Comparison of ENCODE assay signal across 12 cellular contexts in genomic region chr3:101861212-101861977, GRCh38. TPM values are rescaled to one million over a fixed set of nuclear protein-coding genes. Genes with fewer than 3 reads are reported as not detected.
DNase-seq lines count a peak whose midpoint lies in the region; ATAC-seq and TF ChIP-seq lines count a peak whose summit lies in the region.
"Had no signal": no experiment of that assay in that cellular context is flagged by ENCODE, and none has a peak within 500 bp of the region (broad histone marks: within the 10 kb centered on the region; RNA-seq: fewer than 3 reads in every experiment).

No MANE protein-coding gene starts in this region.

- H3K27me3 Mint-ChIP-seq in IgD-negative memory B cell, result no peaks in the 10 kb centered on the region

- WGBS in heart right ventricle, 2 donors, result 76 to 87% methylated on average over 5 of the region's 5 CpGs

- peaks cover 0 to 69% (median 48%) of the 10 kb centered on the region in 9 donors for H3K36me3 ChIP-seq in heart right ventricle

- ATAC-seq in GM19468 (IDR thresholded peaks at IDR 0.05; ENCODE audit: extremely low read depth, unreplicated experiment) (peak; percentile 43), left lobe of liver (no peak), heart right ventricle (no peak)

- H3K4me3 ChIP-seq in heart right ventricle, result no peak overlapping the region
- H3K4me3 ChIP-seq: Peyer's patch, skin epidermis had no signal

- peak overlapping the region in 2 of 3 donors; percentile 21 to 73 for H3K27ac Mint-ChIP-seq in IgD-negative memory B cell

- intact Hi-C loops in heart right ventricle (cut with DNase I), result no loop called here

- H3K4me1 ChIP-seq in heart right ventricle, result peaks cover 0 to 12% (median 3%) of the 10 kb centered on the region in 9 donors

- H3K27me3 ChIP-seq in heart right ventricle, result no peaks in the 10 kb centered on the region
- H3K27me3 ChIP-seq: Peyer's patch had no signal

- peaks cover 17% of the 10 kb centered on the region for H3K36me3 Mint-ChIP-seq in IgD-negative memory B cell

- H3K9me3 ChIP-seq in heart right ventricle, result no peaks in the 10 kb centered on the region
- H3K9me3 ChIP-seq: Peyer's patch had no signal

- H3K27ac ChIP-seq in epithelial cell of prostate, result peak overlapping the region; percentile 95
- no peak overlapping the region for H3K27ac ChIP-seq in heart right ventricle
- H3K27ac ChIP-seq: Peyer's patch had no signal

- no peak for TF ChIP-seq CTCF in heart right ventricle (IDR thresholded peaks at IDR 0.05)

- DNase-seq in EH (ENCODE audit: low read depth), result peak; percentile 43
- DNase-seq in epithelial cell of prostate (ENCODE audit: low read depth, low spot score), result no peak
- no peak for DNase-seq in mucosa of gallbladder (ENCODE audit: low spot score)
- DNase-seq in NCI-H2227 treated with DMSO at 0.1 percent for 48 hours (lab: John Stamatoyannopoulos, UW), result no peak
- no peak for DNase-seq in left lobe of liver (ENCODE audit: low spot score)
- no peak for DNase-seq in heart right ventricle
- DNase-seq: DMS79 treated with DMSO at 0.1 percent for 48 hours, left cardiac atrium, Peyer's patch had no signal

- H3K4me3 Mint-ChIP-seq in IgD-negative memory B cell, result peak overlapping the region in 3 of 4 donors; percentile 0 to 70 (median 29)

- H3K4me1 Mint-ChIP-seq in IgD-negative memory B cell, result peaks cover 26 to 46% (median 34%) of the 10 kb centered on the region in 3 donors

- peaks cover 0 to 1% (median 0%) of the 10 kb centered on the region in 3 donors for H3K9me3 Mint-ChIP-seq in IgD-negative memory B cell

RNA-seq across cellular contexts. Expression of gene NFKBIZ, which starts 12.1 kb away (rescaled TPM):
- polyA plus RNA-seq in IgD-negative memory B cell, result 10.1 TPM
- total RNA-seq in mucosa of gallbladder, result 190 TPM
- total RNA-seq in left lobe of liver, result 29.7 TPM
- 10 to 100 TPM in 9 of 10 donors, 1 to 10 TPM in 1; 7.7 to 26.2 (median 12.8) TPM for total RNA-seq in heart right ventricle
- polyA plus RNA-seq in heart right ventricle, result 10 to 100 TPM in 1 of 2 donors, 1 to 10 TPM in 1; 5.4 to 10.5 TPM
